ENCODE assay signal across 8 cellular contexts in genomic region chr19:17282488-17283256, GRCh38. TPM values are rescaled to one million over a fixed set of nuclear protein-coding genes. Genes with fewer than 3 reads are reported as not detected.
DNase-seq lines count a peak whose midpoint lies in the region; ATAC-seq and TF ChIP-seq lines count a peak whose summit lies in the region.

No MANE protein-coding gene starts in this region.

- no peaks in the 10 kb centered on the region for H3K9me3 ChIP-seq in lung (ENCODE audit: control insufficient read depth in 2 of 2, insufficient read depth in 1 of 2, low read length in 1 of 2)

- peaks cover 9% of the 10 kb centered on the region for H3K36me3 Mint-ChIP-seq in activated CD4-positive, alpha-beta T cell treated with anti-CD3 and anti-CD28 coated beads, Interleukin-2, amount 10 ng/mL, durations not matched to agents 24 days and 14 days (ENCODE audit: low read depth)

- H3K27ac ChIP-seq in lung (ENCODE audit: low read depth in 1 of 2, low read length in 1 of 2) = no peak overlapping the region

- DNase-seq in NCI-H524 (lab: John Stamatoyannopoulos, UW) (peak; percentile 74 to 91), dermis blood vessel endothelial cell (peak; percentile 87), lung (ENCODE audit: low spot score) (peak; percentile 84)
- DNase-seq in activated CD4-positive, alpha-beta T cell treated with anti-CD3 and anti-CD28 coated beads, Interleukin-2, amount 10 ng/mL, durations not matched to agents 24 days and 14 days = peak; percentile 94
- DNase-seq in stimulated activated CD4-positive, alpha-beta T cell treated with anti-CD3 and anti-CD28 coated beads, TNF-alpha, amount 100 ng/mL, for 1 hour (ENCODE audit: low read depth in 3 of 3, low spot score in 1 of 3) = peak in 2 of 3 donors; percentile 58 to 74

- H3K4me3 ChIP-seq in lung = no peak overlapping the region

- H3K27ac Mint-ChIP-seq in activated CD4-positive, alpha-beta T cell treated with anti-CD3 and anti-CD28 coated beads, Interleukin-2, amount 10 ng/mL, durations not matched to agents 24 days and 14 days = peak overlapping the region; percentile 87

- no peaks in the 10 kb centered on the region for H3K9me3 Mint-ChIP-seq in activated CD4-positive, alpha-beta T cell treated with anti-CD3 and anti-CD28 coated beads, Interleukin-2, amount 10 ng/mL, durations not matched to agents 24 days and 14 days

- WGBS in lung, 2 donors = 10% methylated on average over 49 of the region's 49 CpGs

- peaks cover 2% of the 10 kb centered on the region for H3K27me3 Mint-ChIP-seq in activated CD4-positive, alpha-beta T cell treated with anti-CD3 and anti-CD28 coated beads, Interleukin-2, amount 10 ng/mL, durations not matched to agents 24 days and 14 days

- peaks cover 8% of the 10 kb centered on the region for H3K4me1 Mint-ChIP-seq in activated CD4-positive, alpha-beta T cell treated with anti-CD3 and anti-CD28 coated beads, Interleukin-2, amount 10 ng/mL, durations not matched to agents 24 days and 14 days

- H3K4me1 ChIP-seq in lung (ENCODE audit: control insufficient read depth in 2 of 2, insufficient read depth in 2 of 2, low read length in 2 of 2) = peaks cover 0 to 8% of the 10 kb centered on the region in 2 donors

- H3K36me3 ChIP-seq in lung (ENCODE audit: control insufficient read depth in 2 of 2, insufficient read depth in 2 of 2, low read length in 2 of 2) = peaks cover 0 to 3% of the 10 kb centered on the region in 2 donors

- ATAC-seq in HG03135 (IDR thresholded peaks at IDR 0.05; ENCODE audit: unreplicated experiment) (peak; percentile 68), lung (ENCODE audit: insufficient read depth, low FRiP score) (peak; percentile 97), HG02642 (IDR thresholded peaks at IDR 0.05; ENCODE audit: poor library complexity, unreplicated experiment) (no peak)

- no peaks in the 10 kb centered on the region for H3K27me3 ChIP-seq in lung (ENCODE audit: control insufficient read depth, insufficient read depth)

- TF ChIP-seq CTCF in GM12874 (IDR thresholded peaks at IDR 0.05; ENCODE audit: insufficient read depth, low read depth, low read length) (peak; percentile 98), lung (IDR thresholded peaks at IDR 0.05; ENCODE audit: control extremely low read depth, extremely low read depth) (peak; percentile 93)

- peak overlapping the region; percentile 92 for H3K4me3 Mint-ChIP-seq in activated CD4-positive, alpha-beta T cell treated with anti-CD3 and anti-CD28 coated beads, Interleukin-2, amount 10 ng/mL, durations not matched to agents 24 days and 14 days

- intact Hi-C loops in activated CD4-positive, alpha-beta T cell treated with anti-CD3 and anti-CD28 coated beads, Interleukin-2, amount 10 ng/mL, durations not matched to agents 24 days and 14 days (cut with micrococcal nuclease) = loop anchor here (1.0 to 10.0 kb wide), 5 partner anchors 21 to 512 kb away; no protein-coding TSS in a partner anchor

RNA-seq across cellular contexts. Expression of gene ANKLE1, which starts 1.0 kb away (rescaled TPM):
- 17.3 and 17.9 TPM in 2 replicates for total RNA-seq in activated CD4-positive, alpha-beta T cell treated with anti-CD3 and anti-CD28 coated beads, Interleukin-2, amount 10 ng/mL, durations not matched to agents 24 days and 14 days
- 0.68 and 1.5 TPM in 2 replicates for total RNA-seq in dermis blood vessel endothelial cell
- 1 to 10 TPM in 1 of 2 donors, under 1 TPM in 1; 0.95 to 1.6 TPM for total RNA-seq in lung
- polyA plus RNA-seq in lung = 1 to 10 TPM in 1 of 2 donors, under 1 TPM in 1; 0.43 to 1.1 TPM

RNA-seq across cellular contexts. Expression of gene BABAM1, which starts 15.4 kb away (rescaled TPM):
- total RNA-seq in activated CD4-positive, alpha-beta T cell treated with anti-CD3 and anti-CD28 coated beads, Interleukin-2, amount 10 ng/mL, durations not matched to agents 24 days and 14 days = 127 TPM in 2 replicates
- 98.2 and 137 TPM in 2 replicates for total RNA-seq in dermis blood vessel endothelial cell
- total RNA-seq in lung = 10 to 100 TPM; 52.4 to 75.1 TPM
- 10 to 100 TPM; 61.8 to 65.1 TPM for polyA plus RNA-seq in lung

RNA-seq across cellular contexts. Expression of gene USHBP1, which starts 18.1 kb away (rescaled TPM):
- 0.30 and 0.38 TPM in 2 replicates for total RNA-seq in activated CD4-positive, alpha-beta T cell treated with anti-CD3 and anti-CD28 coated beads, Interleukin-2, amount 10 ng/mL, durations not matched to agents 24 days and 14 days
- total RNA-seq in dermis blood vessel endothelial cell (48.6 and 75.9 TPM in 2 replicates), lung (10 to 100 TPM; 11.8 to 12.3 TPM)
- 10 to 100 TPM in 1 of 2 donors, 1 to 10 TPM in 1; 6.2 to 11.4 TPM for polyA plus RNA-seq in lung

RNA-seq across cellular contexts. Expression of gene ABHD8, which starts 20.6 kb away (rescaled TPM):
- total RNA-seq in activated CD4-positive, alpha-beta T cell treated with anti-CD3 and anti-CD28 coated beads, Interleukin-2, amount 10 ng/mL, durations not matched to agents 24 days and 14 days = 5.6 and 6.5 TPM in 2 replicates
- total RNA-seq in dermis blood vessel endothelial cell (9.5 and 11.7 TPM in 2 replicates), lung (10 to 100 TPM; 12.8 to 23.0 TPM)
- 10 to 100 TPM; 14.9 to 15.4 TPM for polyA plus RNA-seq in lung

RNA-seq across cellular contexts. Expression of gene MRPL34, which starts 23.0 kb away (rescaled TPM):
- total RNA-seq in activated CD4-positive, alpha-beta T cell treated with anti-CD3 and anti-CD28 coated beads, Interleukin-2, amount 10 ng/mL, durations not matched to agents 24 days and 14 days = 101 and 103 TPM in 2 replicates
- 40.1 and 52.4 TPM in 2 replicates for total RNA-seq in dermis blood vessel endothelial cell
- total RNA-seq in lung = 10 to 100 TPM; 22.3 to 85.7 TPM
- polyA plus RNA-seq in lung = 100 to 1,000 TPM; 101 to 137 TPM
